6 cellular contexts compared by ENCODE assay signal in the genomic region with DNA sequence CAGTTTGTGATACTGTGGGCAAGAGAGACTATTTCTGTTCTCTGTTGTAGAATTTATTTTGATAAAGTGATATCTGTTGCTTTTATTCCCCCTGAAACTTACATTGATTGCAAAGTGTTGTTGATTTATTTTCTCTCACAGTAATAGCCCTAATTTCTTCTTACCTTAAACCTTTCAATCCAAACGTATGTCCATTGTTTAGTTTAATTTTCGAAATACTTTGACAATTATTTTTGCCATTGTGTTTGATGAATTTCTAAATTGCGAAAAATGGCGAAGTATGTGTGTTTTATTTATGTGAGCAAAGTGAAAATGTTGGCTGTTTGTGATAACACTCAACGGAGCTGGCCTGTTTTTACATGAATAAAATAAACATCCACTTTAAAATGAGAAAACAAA. TPM values are rescaled to one million over a fixed set of nuclear protein-coding genes. Genes with fewer than 3 reads are reported as not detected.
DNase-seq lines count a peak whose midpoint lies in the region; ATAC-seq and TF ChIP-seq lines count a peak whose summit lies in the region.

No MANE protein-coding gene starts in this region.

- intact Hi-C loops in testis (cut with DNase I; ENCODE audit: low total_unique reads): no loop called here

- no peak for ATAC-seq in GM18498 (IDR thresholded peaks at IDR 0.05; ENCODE audit: unreplicated experiment)

- no peaks in the 10 kb centered on the region for H3F3A ChIP-seq in MM.1S (ENCODE audit: insufficient read depth, low read length)

- no peak for DNase-seq in MM.1S
- no peak for DNase-seq in fibroblast of pulmonary artery (ENCODE audit: low read depth)
- DNase-seq in testis: no peak
- no peak for DNase-seq in NCI-H345 (lab: John Stamatoyannopoulos, UW)
- no peak for DNase-seq in activated CD8-positive, alpha-beta memory T cell treated with anti-CD3 and anti-CD28 coated beads, Interleukin-2, amount 50 U/mL, for 48 hours

- TF ChIP-seq POLR2A in testis (IDR thresholded peaks at IDR 0.05): no peak

- H3K9me3 ChIP-seq in MM.1S (replicated peaks; ENCODE audit: insufficient read depth, low read length) (no peaks in the 10 kb centered on the region), testis (no peaks in the 10 kb centered on the region)

- H3K4me1 ChIP-seq in MM.1S (ENCODE audit: low read length): 0 out of 2 replicates have a peak, but pooled peaks cover 5% of the 10 kb centered on the region
- peaks cover 10% of the 10 kb centered on the region for H3K4me1 ChIP-seq in testis

- H3K9ac ChIP-seq in MM.1S (ENCODE audit: low read length): peak overlapping the region; percentile 61; the same call in 1 of the 2 replicates

- H3K27me3 ChIP-seq in MM.1S (replicated peaks; ENCODE audit: insufficient read depth, low read length) (no peaks in the 10 kb centered on the region), testis (no peaks in the 10 kb centered on the region)

- no peaks in the 10 kb centered on the region for H3K9me2 ChIP-seq in MM.1S (replicated peaks; ENCODE audit: insufficient read depth, low read length)

- 6% methylated on average over 5 of the region's 5 CpGs for WGBS in testis, 2 donors

- 0 out of 2 replicates have a peak, but pooled peaks cover 2% of the 10 kb centered on the region for H3K36me3 ChIP-seq in MM.1S (replicated peaks; ENCODE audit: insufficient read depth, low read length)
- H3K36me3 ChIP-seq in testis (ENCODE audit: low read depth, missing control alignments): no peaks in the 10 kb centered on the region

- no peak for TF ChIP-seq CTCF in MM.1S (IDR thresholded peaks at IDR 0.05; ENCODE audit: low read length)
- TF ChIP-seq CTCF in fibroblast of pulmonary artery (IDR thresholded peaks at IDR 0.05; ENCODE audit: low read length, missing control alignments): no peak
- no peak for TF ChIP-seq CTCF in testis (IDR thresholded peaks at IDR 0.05)

- H4K20me1 ChIP-seq in MM.1S (ENCODE audit: insufficient read depth, low read length): no peaks in the 10 kb centered on the region

- no peaks in the 10 kb centered on the region for H3K79me2 ChIP-seq in MM.1S (ENCODE audit: low read length)

- H3K27ac ChIP-seq in MM.1S (ENCODE audit: low read length) (peak overlapping the region; percentile 63; the same call in 1 of the 2 replicates), testis (peak overlapping the region; percentile 92)

- peak overlapping the region; percentile 80 for H3K4me2 ChIP-seq in MM.1S (ENCODE audit: low read depth, low read length)

- H2AFZ ChIP-seq in MM.1S (ENCODE audit: low read length): peak overlapping the region; percentile 91

- H3K4me3 ChIP-seq in MM.1S (ENCODE audit: low read length) (peak overlapping the region; percentile 74), fibroblast of pulmonary artery (replicated peaks; ENCODE audit: low read depth, low read length) (peak overlapping the region; percentile 65), testis (peak overlapping the region; percentile 80 to 82)

RNA-seq across cellular contexts. Expression of gene ZSCAN26, which starts 0.4 kb away (rescaled TPM):
- total RNA-seq in testis: 10 to 100 TPM; 16.4 to 26.1 TPM
- 11.4 TPM for polyA plus RNA-seq in testis (ENCODE audit: insufficient read depth, low read depth, low replicate concordance)

RNA-seq across cellular contexts. Expression of gene NKAPL, which starts 7.5 kb away (rescaled TPM):
- 10 to 100 TPM; 19.1 to 30.1 TPM for total RNA-seq in testis
- 27.2 TPM for polyA plus RNA-seq in testis (ENCODE audit: insufficient read depth, low read depth, low replicate concordance)

RNA-seq across cellular contexts. Expression of gene ZKSCAN4, which starts 14.5 kb away (rescaled TPM):
- total RNA-seq in testis: 1 to 10 TPM; 7.2 to 8.8 TPM
- polyA plus RNA-seq in testis (ENCODE audit: insufficient read depth, low read depth, low replicate concordance): 23.2 TPM

RNA-seq across cellular contexts. Expression of gene PGBD1, which starts 14.8 kb away (rescaled TPM):
- total RNA-seq in testis: 1 to 10 TPM; 6.1 to 6.9 TPM
- 4.8 TPM for polyA plus RNA-seq in testis (ENCODE audit: insufficient read depth, low read depth, low replicate concordance)

RNA-seq across cellular contexts. Expression of gene ZSCAN9, which starts 41.5 kb away (rescaled TPM):
- 10 to 100 TPM; 36.5 to 38.2 TPM for total RNA-seq in testis
- polyA plus RNA-seq in testis (ENCODE audit: insufficient read depth, low read depth, low replicate concordance): 39.6 TPM
